In the genomic region with DNA sequence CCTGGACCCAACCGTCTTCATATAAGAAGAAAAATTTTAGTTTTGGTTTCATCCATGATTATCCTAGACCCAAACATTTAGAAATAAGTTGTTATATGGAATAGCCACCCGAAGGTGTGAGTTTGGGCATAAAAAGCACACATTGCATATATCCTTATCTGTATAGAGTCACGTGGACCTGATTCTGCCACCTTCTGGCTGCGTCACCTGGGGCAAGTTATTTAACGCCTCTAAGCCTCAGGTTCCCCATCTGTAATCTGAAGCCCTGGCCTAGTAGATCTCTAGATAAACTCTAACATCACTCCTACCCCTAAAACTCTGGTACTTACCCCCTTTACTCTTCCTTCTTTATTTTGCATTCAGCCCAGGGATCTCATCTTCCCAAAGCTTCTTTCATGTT, we compare ENCODE assay signal across 21 cellular contexts. TPM values are rescaled to one million over a fixed set of nuclear protein-coding genes. Genes with fewer than 3 reads are reported as not detected.
DNase-seq lines count a peak whose midpoint lies in the region; ATAC-seq and TF ChIP-seq lines count a peak whose summit lies in the region.
"Had no signal": no experiment of that assay in that cellular context is flagged by ENCODE, and none has a peak within 500 bp of the region (broad histone marks: within the 10 kb centered on the region; RNA-seq: fewer than 3 reads in every experiment).

No MANE protein-coding gene starts in this region.

- H3K36me3 ChIP-seq in A673 (ENCODE audit: insufficient read depth, low read length, poor library complexity, severe bottlenecking), result no peaks in the 10 kb centered on the region
- H3K36me3 ChIP-seq in left lung, result no peaks in the 10 kb centered on the region
- H3K36me3 ChIP-seq: BLaER1, cardiac muscle cell, esophagus muscularis mucosa, prostate gland had no signal

- CTCF ChIA-PET in A673 (lab: Charles Lee) (no interaction called here), Calu3 (lab: Charles Lee) (no interaction called here)

- peaks cover 7% of the 10 kb centered on the region for H3K4me1 ChIP-seq in A673 (ENCODE audit: insufficient read depth, low read length, poor library complexity, severe bottlenecking)
- no peaks in the 10 kb centered on the region for H3K4me1 ChIP-seq in left lung
- H3K4me1 ChIP-seq: prostate gland had no signal

- no peaks in the 10 kb centered on the region for H3K4me1 Mint-ChIP-seq in Calu3 (ENCODE audit: low read depth, unreplicated experiment)
- H3K4me1 Mint-ChIP-seq: activated CD4-positive, alpha-beta T cell treated with anti-CD3 and anti-CD28 coated beads for 36 hours had no signal

- peak; percentile 40 for TF ChIP-seq CTCF in A673 (conservative IDR thresholded peaks at IDR 0.05; ENCODE audit: low read depth, low read length)
- TF ChIP-seq CTCF in Calu3 (IDR thresholded peaks at IDR 0.05; ENCODE audit: unreplicated experiment), result peak; percentile 24
- TF ChIP-seq CTCF in NB4 (IDR thresholded peaks at IDR 0.05; ENCODE audit: low read depth, low read length), result peak; percentile 23
- TF ChIP-seq CTCF in fibroblast of pulmonary artery (IDR thresholded peaks at IDR 0.05; ENCODE audit: low read length, missing control alignments), result peak; percentile 13
- TF ChIP-seq CTCF in left lung (IDR thresholded peaks at IDR 0.05), result no peak

- H3K27me3 ChIP-seq in A673 (replicated peaks; ENCODE audit: insufficient read depth, low read depth, low read length, poor library complexity) (no peaks in the 10 kb centered on the region), left lung (no peaks in the 10 kb centered on the region)
- H3K27me3 ChIP-seq: BLaER1, cardiac muscle cell, esophagus muscularis mucosa, testis had no signal

- no peak for DNase-seq in A673 (ENCODE audit: low spot score)
- peak; percentile 24 for DNase-seq in Calu3
- DNase-seq in NB4 (ENCODE audit: low read depth), result peak; percentile 25
- peak; percentile 9 for DNase-seq in fibroblast of pulmonary artery (ENCODE audit: low read depth)
- no peak for DNase-seq in left lung
- DNase-seq: activated CD4-positive, alpha-beta T cell treated with anti-CD3 and anti-CD28 coated beads for 36 hours; KBM-7; mesendoderm; NCI-H345; OCI-M1; T1000; testis had no signal

- no peaks in the 10 kb centered on the region for H3K9me3 ChIP-seq in A673 (ENCODE audit: low read depth, low read length, poor library complexity, severe bottlenecking)
- H3K9me3 ChIP-seq in left lung, result no peaks in the 10 kb centered on the region
- H3K9me3 ChIP-seq: BLaER1, esophagus muscularis mucosa, prostate gland, testis had no signal

- no peaks in the 10 kb centered on the region for H3K9me3 Mint-ChIP-seq in Calu3 (ENCODE audit: low read depth, unreplicated experiment)
- H3K9me3 Mint-ChIP-seq: natural killer cell treated with Interleukin-12 subunit alpha and Interleukin-12 subunit beta and Interleukin-15 and Interleukin-18, amount 100 ng/mL, for 72 hours had no signal

- no peaks in the 10 kb centered on the region for H3K36me3 Mint-ChIP-seq in Calu3 (ENCODE audit: insufficient read depth, unreplicated experiment)
- H3K36me3 Mint-ChIP-seq: activated naive CD8-positive, alpha-beta T cell; natural killer cell treated with Interleukin-12 subunit alpha and Interleukin-12 subunit beta and Interleukin-15 and Interleukin-18, amount 100 ng/mL, for 72 hours had no signal

- TF ChIP-seq POLR2A in NB4 (IDR thresholded peaks at IDR 0.05; ENCODE audit: extremely low read depth, insufficient read length), result no peak

- POLR2A ChIA-PET in A673 (lab: Charles Lee; ENCODE audit: low non-redundant PET), result no interaction called here

- H3K4me3 ChIP-seq in A673 (ENCODE audit: low read depth, low read length, poor library complexity, severe bottlenecking) (no peak overlapping the region), NB4 (ENCODE audit: low read depth, low read length) (no peak overlapping the region), fibroblast of pulmonary artery (replicated peaks; ENCODE audit: low read depth, low read length) (no peak overlapping the region), left lung (no peak overlapping the region)
- H3K4me3 ChIP-seq: BLaER1, cardiac muscle cell, esophagus muscularis mucosa, prostate gland, testis had no signal

- ATAC-seq in GM19452 (IDR thresholded peaks at IDR 0.05; ENCODE audit: unreplicated experiment), result no peak
- ATAC-seq in HG03039 (IDR thresholded peaks at IDR 0.05; ENCODE audit: unreplicated experiment), result no peak
- no peak for ATAC-seq in left lung
- ATAC-seq: activated CD4-positive, alpha-beta T cell treated with anti-CD3 and anti-CD28 coated beads for 36 hours; natural killer cell treated with Interleukin-12 subunit alpha and Interleukin-12 subunit beta and Interleukin-15 and Interleukin-18, amount 100 ng/mL, for 72 hours had no signal

- H3K27ac Mint-ChIP-seq in Calu3 (ENCODE audit: unreplicated experiment), result no peak overlapping the region
- H3K27ac Mint-ChIP-seq: activated CD4-positive, alpha-beta T cell treated with anti-CD3 and anti-CD28 coated beads for 36 hours; activated naive CD8-positive, alpha-beta T cell; natural killer cell treated with Interleukin-12 subunit alpha and Interleukin-12 subunit beta and Interleukin-15 and Interleukin-18, amount 100 ng/mL, for 72 hours had no signal

- no peaks in the 10 kb centered on the region for H3K27me3 Mint-ChIP-seq in Calu3 (ENCODE audit: unreplicated experiment)
- H3K27me3 Mint-ChIP-seq: activated CD4-positive, alpha-beta T cell treated with anti-CD3 and anti-CD28 coated beads for 36 hours; activated naive CD8-positive, alpha-beta T cell had no signal

- no TSS peak for BruUV-seq in A673 (replicated peaks; lab: Mats Ljungman, UMichigan)
- BruUV-seq in Calu3 (replicated peaks; lab: Mats Ljungman, UMichigan), result no TSS peak

- intact Hi-C loops in A673 (cut with micrococcal nuclease; ENCODE audit: unreplicated experiment), result no loop called here
- intact Hi-C loops in Calu3 (cut with micrococcal nuclease; ENCODE audit: unreplicated experiment), result loop anchor here (1.0 kb wide), 1 partner anchor 162 kb away; no protein-coding TSS in a partner anchor
- intact Hi-C loops in left lung (cut with DNase I), result no loop called here

- no peak overlapping the region for H3K4me3 Mint-ChIP-seq in Calu3 (ENCODE audit: low read depth, unreplicated experiment)
- H3K4me3 Mint-ChIP-seq: activated CD4-positive, alpha-beta T cell treated with anti-CD3 and anti-CD28 coated beads for 36 hours; activated naive CD8-positive, alpha-beta T cell; natural killer cell treated with Interleukin-12 subunit alpha and Interleukin-12 subunit beta and Interleukin-15 and Interleukin-18, amount 100 ng/mL, for 72 hours had no signal

- H3K27ac ChIP-seq in A673 (ENCODE audit: low read depth, low read length, poor library complexity, severe bottlenecking) (no peak overlapping the region), left lung (no peak overlapping the region)
- H3K27ac ChIP-seq: BLaER1, cardiac muscle cell, esophagus muscularis mucosa, prostate gland, testis had no signal

RNA-seq across cellular contexts. Expression of gene KRT5, which starts 14.3 kb away (rescaled TPM):
- total RNA-seq in A673 (2021) (0.48 and 0.67 TPM in 2 replicates), Calu3 (2022) (0.32 and 1.3 TPM in 2 replicates), left lung (1 to 10 TPM in 1 of 2 donors, under 1 TPM in 1; 0.79 to 9.8 TPM)
- total RNA-seq: activated CD4-positive, alpha-beta T cell treated with anti-CD3 and anti-CD28 coated beads for 36 hours; cardiac muscle cell; H4; natural killer cell treated with Interleukin-12 subunit alpha and Interleukin-12 subunit beta and Interleukin-15 and Interleukin-18, amount 100 ng/mL, for 72 hours had no signal

RNA-seq across cellular contexts. Expression of gene KRT71, which starts 18.5 kb away (rescaled TPM):
- total RNA-seq in A673 (2021) (not detected in 2 replicates), Calu3 (2022) (not detected in 2 replicates), left lung (not detected)
- total RNA-seq: activated CD4-positive, alpha-beta T cell treated with anti-CD3 and anti-CD28 coated beads for 36 hours; cardiac muscle cell; esophagus muscularis mucosa; H4; natural killer cell treated with Interleukin-12 subunit alpha and Interleukin-12 subunit beta and Interleukin-15 and Interleukin-18, amount 100 ng/mL, for 72 hours; prostate gland had no signal

RNA-seq across cellular contexts. Expression of gene KRT74, which starts 39.2 kb away (rescaled TPM):
- total RNA-seq in A673 (2021), result not detected in 2 replicates
- total RNA-seq in Calu3 (2022), result not detected in 2 replicates
- total RNA-seq in left lung, result not detected
- total RNA-seq: activated CD4-positive, alpha-beta T cell treated with anti-CD3 and anti-CD28 coated beads for 36 hours; cardiac muscle cell; esophagus muscularis mucosa; H4; natural killer cell treated with Interleukin-12 subunit alpha and Interleukin-12 subunit beta and Interleukin-15 and Interleukin-18, amount 100 ng/mL, for 72 hours had no signal

RNA-seq across cellular contexts. Expression of gene KRT6A, which starts 41.4 kb away (rescaled TPM):
- 0.24 TPM in 1 of 2 replicates, not detected in the other for total RNA-seq in A673 (2021)
- total RNA-seq in Calu3 (2022), result 0.24 TPM in 1 of 2 replicates, not detected in the other
- 10 to 100 TPM; 24.4 to 32.0 TPM for total RNA-seq in left lung
- total RNA-seq: activated CD4-positive, alpha-beta T cell treated with anti-CD3 and anti-CD28 coated beads for 36 hours; cardiac muscle cell; H4; natural killer cell treated with Interleukin-12 subunit alpha and Interleukin-12 subunit beta and Interleukin-15 and Interleukin-18, amount 100 ng/mL, for 72 hours had no signal

Comparison
In these comparisons a context has a peak if more than half of its experiments do, and no peak if none do; other contexts are left out.
1. DNase-seq: peak in Calu3 (single experiment), NB4 (single experiment) and fibroblast of pulmonary artery (single experiment); none in A673 (single experiment) and left lung (0 of 2).
2. CTCF ChIP-seq: peak in A673 (single experiment), Calu3 (single experiment), NB4 (single experiment) and fibroblast of pulmonary artery (single experiment); none in left lung (0 of 2).